ENCODE assay signal across 11 cellular contexts in genomic region chr17:20997711-20998570, GRCh38. TPM values are rescaled to one million over a fixed set of nuclear protein-coding genes. Genes with fewer than 3 reads are reported as not detected.
DNase-seq lines count a peak whose midpoint lies in the region; ATAC-seq, FAIRE-seq and TF ChIP-seq lines count a peak whose summit lies in the region.
"Had no signal": no experiment of that assay in that cellular context is flagged by ENCODE, and none has a peak within 500 bp of the region (broad histone marks: within the 10 kb centered on the region; RNA-seq: fewer than 3 reads in every experiment).

No MANE protein-coding gene starts in this region.

- ATAC-seq in Right ventricle myocardium superior (ENCODE audit: poor library complexity) (no peak), HG03520 (IDR thresholded peaks at IDR 0.05; ENCODE audit: unreplicated experiment) (no peak)

- H3K27me3 ChIP-seq in WERI-Rb-1 (ENCODE audit: insufficient read depth, low read depth, severe bottlenecking) (no peaks in the 10 kb centered on the region), uterus (no peaks in the 10 kb centered on the region)
- H3K27me3 ChIP-seq: adrenal gland had no signal

- TF ChIP-seq CTCF in WERI-Rb-1 (IDR thresholded peaks at IDR 0.05; ENCODE audit: low read depth, low read length) (peak; percentile 6; the same call in 1 of the 2 replicates), kidney (IDR thresholded peaks at IDR 0.05; ENCODE audit: borderline replicate concordance, extremely low read depth, insufficient read depth) (no peak), uterus (IDR thresholded peaks at IDR 0.05) (no peak)

- TF ChIP-seq POLR2A in uterus (IDR thresholded peaks at IDR 0.05) = no peak

- no peak overlapping the region for H3K9ac ChIP-seq in kidney (ENCODE audit: low read length in 2 of 2)

- no peaks in the 10 kb centered on the region for H3K9me3 ChIP-seq in WERI-Rb-1 (ENCODE audit: severe bottlenecking)
- no peaks in the 10 kb centered on the region for H3K9me3 ChIP-seq in kidney (ENCODE audit: control insufficient read depth in 1 of 2, low read length in 2 of 2)
- H3K9me3 ChIP-seq in uterus = no peaks in the 10 kb centered on the region
- H3K9me3 ChIP-seq: adrenal gland had no signal

- peaks cover 0 to 12% of the 10 kb centered on the region in 2 donors for H3K4me1 ChIP-seq in kidney (ENCODE audit: control insufficient read depth in 1 of 2, insufficient read depth in 1 of 2, low read depth in 1 of 2, low read length in 2 of 2)
- H3K4me1 ChIP-seq in uterus = peaks cover 0 to 16% of the 10 kb centered on the region in 2 donors

- no peak for FAIRE-seq in kidney (lab: Jason Lieb, UNC)

- H3K36me3 ChIP-seq in WERI-Rb-1 (peaks cover 42% of the 10 kb centered on the region), kidney (ENCODE audit: control insufficient read depth in 1 of 2, insufficient read depth in 2 of 2, low read length in 2 of 2) (peaks cover 10 to 11% of the 10 kb centered on the region in 2 donors), uterus (no peaks in the 10 kb centered on the region)

- intact Hi-C loops in cardiac septum (cut with DNase I) (loop anchor here (5.0 to 10.0 kb wide), 2 partner anchors 44 to 193 kb away; partner anchors contain the start of gene USP22), Right ventricle myocardium superior (cut with DNase I) (loop anchor here (5.0 kb wide), 1 partner anchor 91 kb away; no protein-coding TSS in a partner anchor), kidney (cut with DNase I) (no loop called here), uterus (cut with DNase I; ENCODE audit: low total_unique reads) (no loop called here)

- no peak overlapping the region for H3K4me3 ChIP-seq in WERI-Rb-1 (ENCODE audit: low read depth, low read length)
- no peak overlapping the region for H3K4me3 ChIP-seq in kidney (ENCODE audit: low read length in 2 of 2)
- no peak overlapping the region for H3K4me3 ChIP-seq in uterus
- H3K4me3 ChIP-seq: adrenal gland had no signal

- H3K27ac ChIP-seq in WERI-Rb-1 (no peak overlapping the region), kidney (ENCODE audit: low read depth in 2 of 2, low read length in 2 of 2) (no peak overlapping the region), uterus (peak overlapping the region; percentile 53 to 64)

- DNase-seq in cardiac septum (ENCODE audit: low spot score) = peak; percentile 72
- no peak for DNase-seq in Right ventricle myocardium superior
- no peak for DNase-seq in WERI-Rb-1
- peak; percentile 51 for DNase-seq in kidney
- no peak for DNase-seq in uterus
- no peak for DNase-seq in AG08395 (ENCODE audit: low spot score)
- no peak for DNase-seq in glomerular visceral epithelial cell (ENCODE audit: extremely low spot score)
- DNase-seq: CD8-positive, alpha-beta memory T cell; HCEC 1CT had no signal

RNA-seq across cellular contexts. Expression of gene USP22, which starts 44.9 kb away (rescaled TPM):
- total RNA-seq in cardiac septum (200 TPM), Right ventricle myocardium superior (139 TPM), kidney (176 TPM), uterus (100 to 1,000 TPM; 110 to 299 (median 189) TPM)
- polyA plus RNA-seq in kidney (ENCODE audit: insufficient read depth, low read depth, low replicate concordance) = 47.8 TPM

Comparison
In these comparisons a context has a peak if more than half of its experiments do, and no peak if none do; other contexts are left out.
1. DNase-seq: peak in cardiac septum (single experiment) and kidney (single experiment); none in Right ventricle myocardium superior (single experiment), WERI-Rb-1 (single experiment), uterus (0 of 2), AG08395 (single experiment) and glomerular visceral epithelial cell (single experiment).
2. H3K27ac ChIP-seq: peak in uterus (2 of 2); none in WERI-Rb-1 (single experiment) and kidney (0 of 2).
3. intact Hi-C loops: an anchor here in cardiac septum (5.0 to 10.0 kb wide) and Right ventricle myocardium superior (5.0 kb wide); none called in kidney and uterus.